In the genomic region with DNA sequence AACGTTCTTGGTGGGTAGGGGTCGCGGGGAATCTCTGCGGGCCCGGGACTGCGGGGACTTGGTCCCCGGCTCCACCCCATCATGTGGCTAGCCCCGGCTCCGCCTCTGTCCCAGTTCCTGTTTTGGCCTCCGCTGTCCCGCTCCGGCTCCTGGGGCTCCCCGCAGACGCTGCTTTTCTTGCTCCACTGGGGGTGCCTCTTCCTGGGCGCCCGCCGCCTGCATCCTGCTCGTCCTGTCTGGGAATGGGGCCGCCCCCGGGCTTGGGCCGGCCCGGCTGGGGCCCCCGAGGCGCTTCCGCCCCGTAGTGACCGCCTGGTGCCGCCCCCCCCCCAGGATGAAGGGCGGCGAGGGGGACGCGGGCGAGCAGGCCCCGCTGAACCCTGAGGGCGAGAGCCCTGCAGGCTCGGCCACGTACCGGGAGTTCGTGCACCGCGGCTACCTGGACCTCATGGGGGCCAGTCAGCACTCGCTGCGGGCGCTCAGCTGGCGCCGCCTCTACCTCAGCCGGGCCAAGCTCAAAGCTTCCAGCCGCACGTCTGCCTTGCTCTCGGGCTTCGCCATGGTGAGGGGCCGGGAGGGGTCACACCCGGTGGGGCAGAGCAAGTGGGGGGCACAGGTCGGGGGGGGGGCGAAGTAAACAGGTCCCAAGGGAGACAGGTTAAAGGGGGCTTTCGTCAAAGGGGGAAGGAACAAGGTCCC, we compare ENCODE assay signal across 2 cellular contexts.
TF ChIP-seq lines count a peak whose summit lies in the region.

A gene (plus strand): TSS at position 113 of the 699 bp plus-strand sequence. CDS start 222 bp downstream, at position 335.

TF ChIP-seq in WTC11, 78 proteins besides CTCF, POLR2A, EP300 and RAD21 (continued from another document and continues in another):
- TF ChIP-seq, protein P1, sequence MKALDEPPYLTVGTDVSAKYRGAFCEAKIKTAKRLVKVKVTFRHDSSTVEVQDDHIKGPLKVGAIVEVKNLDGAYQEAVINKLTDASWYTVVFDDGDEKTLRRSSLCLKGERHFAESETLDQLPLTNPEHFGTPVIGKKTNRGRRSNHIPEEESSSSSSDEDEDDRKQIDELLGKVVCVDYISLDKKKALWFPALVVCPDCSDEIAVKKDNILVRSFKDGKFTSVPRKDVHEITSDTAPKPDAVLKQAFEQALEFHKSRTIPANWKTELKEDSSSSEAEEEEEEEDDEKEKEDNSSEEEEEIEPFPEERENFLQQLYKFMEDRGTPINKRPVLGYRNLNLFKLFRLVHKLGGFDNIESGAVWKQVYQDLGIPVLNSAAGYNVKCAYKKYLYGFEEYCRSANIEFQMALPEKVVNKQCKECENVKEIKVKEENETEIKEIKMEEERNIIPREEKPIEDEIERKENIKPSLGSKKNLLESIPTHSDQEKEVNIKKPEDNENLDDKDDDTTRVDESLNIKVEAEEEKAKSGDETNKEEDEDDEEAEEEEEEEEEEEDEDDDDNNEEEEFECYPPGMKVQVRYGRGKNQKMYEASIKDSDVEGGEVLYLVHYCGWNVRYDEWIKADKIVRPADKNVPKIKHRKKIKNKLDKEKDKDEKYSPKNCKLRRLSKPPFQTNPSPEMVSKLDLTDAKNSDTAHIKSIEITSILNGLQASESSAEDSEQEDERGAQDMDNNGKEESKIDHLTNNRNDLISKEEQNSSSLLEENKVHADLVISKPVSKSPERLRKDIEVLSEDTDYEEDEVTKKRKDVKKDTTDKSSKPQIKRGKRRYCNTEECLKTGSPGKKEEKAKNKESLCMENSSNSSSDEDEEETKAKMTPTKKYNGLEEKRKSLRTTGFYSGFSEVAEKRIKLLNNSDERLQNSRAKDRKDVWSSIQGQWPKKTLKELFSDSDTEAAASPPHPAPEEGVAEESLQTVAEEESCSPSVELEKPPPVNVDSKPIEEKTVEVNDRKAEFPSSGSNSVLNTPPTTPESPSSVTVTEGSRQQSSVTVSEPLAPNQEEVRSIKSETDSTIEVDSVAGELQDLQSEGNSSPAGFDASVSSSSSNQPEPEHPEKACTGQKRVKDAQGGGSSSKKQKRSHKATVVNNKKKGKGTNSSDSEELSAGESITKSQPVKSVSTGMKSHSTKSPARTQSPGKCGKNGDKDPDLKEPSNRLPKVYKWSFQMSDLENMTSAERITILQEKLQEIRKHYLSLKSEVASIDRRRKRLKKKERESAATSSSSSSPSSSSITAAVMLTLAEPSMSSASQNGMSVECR (CRISPR knock-in tag; IDR thresholded peaks at IDR 0.05; ENCODE audit: borderline replicate concordance) = no peak
- TF ChIP-seq, protein P2, sequence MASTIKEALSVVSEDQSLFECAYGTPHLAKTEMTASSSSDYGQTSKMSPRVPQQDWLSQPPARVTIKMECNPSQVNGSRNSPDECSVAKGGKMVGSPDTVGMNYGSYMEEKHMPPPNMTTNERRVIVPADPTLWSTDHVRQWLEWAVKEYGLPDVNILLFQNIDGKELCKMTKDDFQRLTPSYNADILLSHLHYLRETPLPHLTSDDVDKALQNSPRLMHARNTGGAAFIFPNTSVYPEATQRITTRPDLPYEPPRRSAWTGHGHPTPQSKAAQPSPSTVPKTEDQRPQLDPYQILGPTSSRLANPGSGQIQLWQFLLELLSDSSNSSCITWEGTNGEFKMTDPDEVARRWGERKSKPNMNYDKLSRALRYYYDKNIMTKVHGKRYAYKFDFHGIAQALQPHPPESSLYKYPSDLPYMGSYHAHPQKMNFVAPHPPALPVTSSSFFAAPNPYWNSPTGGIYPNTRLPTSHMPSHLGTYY (CRISPR knock-in tag; IDR thresholded peaks at IDR 0.05) = 0 out of 2 replicates have a peak, but pooled peaks have one; percentile 54
- no peak for TF ChIP-seq ZNF396 (CRISPR knock-in tag; IDR thresholded peaks at IDR 0.05; ENCODE audit: borderline replicate concordance)
- TF ChIP-seq NR1H2 (CRISPR knock-in tag; IDR thresholded peaks at IDR 0.05) = no peak
- TF ChIP-seq ZNF121 (CRISPR knock-in tag; IDR thresholded peaks at IDR 0.05) = no peak
- TF ChIP-seq, protein P3, sequence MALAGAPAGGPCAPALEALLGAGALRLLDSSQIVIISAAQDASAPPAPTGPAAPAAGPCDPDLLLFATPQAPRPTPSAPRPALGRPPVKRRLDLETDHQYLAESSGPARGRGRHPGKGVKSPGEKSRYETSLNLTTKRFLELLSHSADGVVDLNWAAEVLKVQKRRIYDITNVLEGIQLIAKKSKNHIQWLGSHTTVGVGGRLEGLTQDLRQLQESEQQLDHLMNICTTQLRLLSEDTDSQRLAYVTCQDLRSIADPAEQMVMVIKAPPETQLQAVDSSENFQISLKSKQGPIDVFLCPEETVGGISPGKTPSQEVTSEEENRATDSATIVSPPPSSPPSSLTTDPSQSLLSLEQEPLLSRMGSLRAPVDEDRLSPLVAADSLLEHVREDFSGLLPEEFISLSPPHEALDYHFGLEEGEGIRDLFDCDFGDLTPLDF (CRISPR knock-in tag; IDR thresholded peaks at IDR 0.05) = no peak
- TF ChIP-seq ZNF416 (CRISPR knock-in tag; IDR thresholded peaks at IDR 0.05) = no peak
- no peak; the same call in 1 of the 2 replicates for TF ChIP-seq FOXP1 (CRISPR knock-in tag; IDR thresholded peaks at IDR 0.05; ENCODE audit: borderline replicate concordance)
- peak; percentile 40; the same call in 1 of the 2 replicates for TF ChIP-seq PRRX2 (CRISPR knock-in tag; IDR thresholded peaks at IDR 0.05)
- TF ChIP-seq ETV6 (CRISPR knock-in tag; IDR thresholded peaks at IDR 0.05) = no peak
- TF ChIP-seq, protein P4, sequence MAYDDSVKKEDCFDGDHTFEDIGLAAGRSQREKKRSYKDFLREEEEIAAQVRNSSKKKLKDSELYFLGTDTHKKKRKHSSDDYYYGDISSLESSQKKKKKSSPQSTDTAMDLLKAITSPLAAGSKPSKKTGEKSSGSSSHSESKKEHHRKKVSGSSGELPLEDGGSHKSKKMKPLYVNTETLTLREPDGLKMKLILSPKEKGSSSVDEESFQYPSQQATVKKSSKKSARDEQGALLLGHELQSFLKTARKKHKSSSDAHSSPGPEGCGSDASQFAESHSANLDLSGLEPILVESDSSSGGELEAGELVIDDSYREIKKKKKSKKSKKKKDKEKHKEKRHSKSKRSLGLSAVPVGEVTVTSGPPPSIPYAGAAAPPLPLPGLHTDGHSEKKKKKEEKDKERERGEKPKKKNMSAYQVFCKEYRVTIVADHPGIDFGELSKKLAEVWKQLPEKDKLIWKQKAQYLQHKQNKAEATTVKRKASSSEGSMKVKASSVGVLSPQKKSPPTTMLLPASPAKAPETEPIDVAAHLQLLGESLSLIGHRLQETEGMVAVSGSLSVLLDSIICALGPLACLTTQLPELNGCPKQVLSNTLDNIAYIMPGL (CRISPR knock-in tag; IDR thresholded peaks at IDR 0.05) = peak; percentile 64; the same call in 1 of the 2 replicates
- TF ChIP-seq NR3C1 (CRISPR knock-in tag; conservative IDR thresholded peaks at IDR 0.05; ENCODE audit: low read depth) = no peak
- TF ChIP-seq ZBTB21 (CRISPR knock-in tag; IDR thresholded peaks at IDR 0.05; ENCODE audit: borderline replicate concordance) = 0 out of 2 replicates have a peak, but pooled peaks have one; percentile 63
- TF ChIP-seq, protein P5, sequence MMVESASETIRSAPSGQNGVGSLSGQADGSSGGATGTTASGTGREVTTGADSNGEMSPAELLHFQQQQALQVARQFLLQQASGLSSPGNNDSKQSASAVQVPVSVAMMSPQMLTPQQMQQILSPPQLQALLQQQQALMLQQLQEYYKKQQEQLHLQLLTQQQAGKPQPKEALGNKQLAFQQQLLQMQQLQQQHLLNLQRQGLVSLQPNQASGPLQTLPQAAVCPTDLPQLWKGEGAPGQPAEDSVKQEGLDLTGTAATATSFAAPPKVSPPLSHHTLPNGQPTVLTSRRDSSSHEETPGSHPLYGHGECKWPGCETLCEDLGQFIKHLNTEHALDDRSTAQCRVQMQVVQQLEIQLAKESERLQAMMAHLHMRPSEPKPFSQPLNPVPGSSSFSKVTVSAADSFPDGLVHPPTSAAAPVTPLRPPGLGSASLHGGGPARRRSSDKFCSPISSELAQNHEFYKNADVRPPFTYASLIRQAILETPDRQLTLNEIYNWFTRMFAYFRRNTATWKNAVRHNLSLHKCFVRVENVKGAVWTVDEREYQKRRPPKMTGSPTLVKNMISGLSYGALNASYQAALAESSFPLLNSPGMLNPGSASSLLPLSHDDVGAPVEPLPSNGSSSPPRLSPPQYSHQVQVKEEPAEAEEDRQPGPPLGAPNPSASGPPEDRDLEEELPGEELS (CRISPR knock-in tag; IDR thresholded peaks at IDR 0.05) = no peak

TF ChIP-seq in H1, 55 proteins besides CTCF, POLR2A, EP300 and RAD21 (continued from another document):
- TF ChIP-seq, protein P6, sequence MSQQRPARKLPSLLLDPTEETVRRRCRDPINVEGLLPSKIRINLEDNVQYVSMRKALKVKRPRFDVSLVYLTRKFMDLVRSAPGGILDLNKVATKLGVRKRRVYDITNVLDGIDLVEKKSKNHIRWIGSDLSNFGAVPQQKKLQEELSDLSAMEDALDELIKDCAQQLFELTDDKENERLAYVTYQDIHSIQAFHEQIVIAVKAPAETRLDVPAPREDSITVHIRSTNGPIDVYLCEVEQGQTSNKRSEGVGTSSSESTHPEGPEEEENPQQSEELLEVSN (IDR thresholded peaks at IDR 0.05) = 0 out of 2 replicates have a peak, but pooled peaks have one; percentile 7
